Comparison of ENCODE assay signal across 31 cellular contexts in the genomic region with DNA sequence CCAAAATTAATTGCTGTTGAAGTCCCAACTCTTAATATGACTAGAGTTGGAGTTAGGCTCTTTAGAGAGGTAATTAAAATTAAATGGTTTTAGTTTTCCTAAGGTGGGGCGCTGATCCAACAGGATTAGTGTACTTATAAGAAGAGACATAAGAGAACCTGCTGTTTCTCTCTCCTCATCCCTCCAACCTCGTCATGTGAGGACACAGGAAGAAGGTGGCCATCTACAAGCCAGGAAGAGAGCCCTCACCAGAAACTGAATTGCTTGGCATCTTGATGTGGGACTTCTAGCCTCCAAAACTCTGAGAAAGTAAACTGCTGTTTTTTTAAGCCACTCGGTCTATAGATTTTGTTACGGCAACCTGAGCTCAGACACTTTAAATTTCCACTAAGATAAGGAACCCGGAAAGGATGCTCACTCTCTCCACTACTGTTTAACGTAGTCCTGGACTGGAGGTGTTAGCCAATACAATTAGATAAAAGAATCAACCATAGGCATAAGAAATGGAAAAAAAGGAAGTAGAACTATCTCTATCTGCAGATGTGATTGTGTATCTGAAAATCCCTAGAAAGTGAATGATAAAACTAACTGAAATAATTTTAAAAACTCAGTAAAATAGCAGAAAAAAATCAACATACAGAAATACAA. TPM values are rescaled to one million over a fixed set of nuclear protein-coding genes. Genes with fewer than 3 reads are reported as not detected.
DNase-seq lines count a peak whose midpoint lies in the region; ATAC-seq and TF ChIP-seq lines count a peak whose summit lies in the region.
"Had no signal": no experiment of that assay in that cellular context is flagged by ENCODE, and none has a peak within 500 bp of the region (broad histone marks: within the 10 kb centered on the region; RNA-seq: fewer than 3 reads in every experiment).

No MANE protein-coding gene starts in this region.

- DNase-seq in MCF 10A (ENCODE audit: unreplicated experiment) = no peak
- DNase-seq in breast epithelium (ENCODE audit: low spot score in 2 of 2) = no peak
- no peak for DNase-seq in RWPE2 (ENCODE audit: low spot score)
- DNase-seq in endodermal cell = no peak
- no peak for DNase-seq in anterior cingulate cortex (lab: John Stamatoyannopoulos, UW)
- no peak for DNase-seq in NCI-H2029 (lab: John Stamatoyannopoulos, UW)
- no peak for DNase-seq in kidney glomerular epithelial cell (lab: John Stamatoyannopoulos, UW)
- no peak for DNase-seq in activated CD4-positive, alpha-beta T cell treated with anti-CD3 and anti-CD28 coated beads for 1 hour
- DNase-seq: 8988T; activated CD4-positive, alpha-beta T cell treated with anti-CD3 and anti-CD28 coated beads for 36 hours; activated CD8-positive, alpha-beta memory T cell treated with anti-CD3 and anti-CD28 coated beads, Interleukin-2, amount 50 U/mL, for 48 hours; activated CD8-positive, alpha-beta T cell treated with anti-CD3 and anti-CD28 coated beads for 36 hours; activated naive CD4-positive, alpha-beta T cell treated with anti-CD3 and anti-CD28 coated beads, Interleukin-2, amount 10 ng/mL, durations not matched to agents 7 days and 5 days; adrenal gland; AML-193; CD4-positive, CD25-positive, alpha-beta regulatory T cell; cerebellar nuclear complex; dorsolateral prefrontal cortex; Karpas-422; NCI-H1436; NCI-H2081 treated with DMSO at 0.1 percent for 48 hours; NCI-H226; NCI-H69; RPMI8226; stimulated activated CD4-positive, alpha-beta T cell treated with anti-CD3 and anti-CD28 coated beads, Interleukin-4, amount 100 ng/mL, for 4 hours had no signal

- POLR2A ChIA-PET in MCF 10A (lab: Yijun Ruan, JAX) = interaction anchor here (0.7 to 1.4 kb wide), 5 partner anchors 11 to 27 kb away, joined by 3 to 6 read pairs (median 4); partner anchors contain the start of gene DCBLD2

- H3K4me1 Mint-ChIP-seq in MCF 10A (ENCODE audit: insufficient read depth, unreplicated experiment) (peaks cover 27% of the 10 kb centered on the region), endodermal cell (peaks cover 35% of the 10 kb centered on the region)
- H3K4me1 Mint-ChIP-seq: activated naive CD4-positive, alpha-beta T cell treated with anti-CD3 and anti-CD28 coated beads, Interleukin-2, amount 10 ng/mL, durations not matched to agents 7 days and 5 days; brain; nephron had no signal

- H3K4me1 ChIP-seq in breast epithelium (no peaks in the 10 kb centered on the region), RWPE2 (ENCODE audit: insufficient read depth, poor library complexity, severe bottlenecking) (peaks cover 10% of the 10 kb centered on the region), endodermal cell (ENCODE audit: control insufficient read depth, insufficient read depth, low read length) (peaks cover 3% of the 10 kb centered on the region)
- H3K4me1 ChIP-seq: adrenal gland, gastroesophageal sphincter, tibial nerve had no signal

- peaks cover 16% of the 10 kb centered on the region for H3K9me3 Mint-ChIP-seq in MCF 10A (ENCODE audit: unreplicated experiment)
- H3K9me3 Mint-ChIP-seq in endodermal cell = peaks cover 3% of the 10 kb centered on the region
- H3K9me3 Mint-ChIP-seq: activated CD8-positive, alpha-beta T cell treated with anti-CD3 and anti-CD28 coated beads for 36 hours; activated naive CD4-positive, alpha-beta T cell treated with anti-CD3 and anti-CD28 coated beads, Interleukin-2, amount 10 ng/mL, durations not matched to agents 7 days and 5 days; T-helper 1 cell treated with Interleukin-12 subunit alpha and Interleukin-12 subunit beta and Interleukin-4 antibody, amounts not matched to agents 30 μg/mL and 1 μg/mL, for 36 hours had no signal

- no peaks in the 10 kb centered on the region for H3K36me3 ChIP-seq in breast epithelium
- peaks cover 97% of the 10 kb centered on the region for H3K36me3 ChIP-seq in RWPE2 (ENCODE audit: low read depth)
- peaks cover 30% of the 10 kb centered on the region for H3K36me3 ChIP-seq in endodermal cell (ENCODE audit: control insufficient read depth, insufficient read depth, low read length)
- H3K36me3 ChIP-seq: adrenal gland had no signal

- no peak overlapping the region for H3K4me3 Mint-ChIP-seq in MCF 10A (ENCODE audit: unreplicated experiment)
- H3K4me3 Mint-ChIP-seq in endodermal cell = peak overlapping the region; percentile 21
- H3K4me3 Mint-ChIP-seq: activated CD4-positive, alpha-beta T cell treated with anti-CD3 and anti-CD28 coated beads for 36 hours; activated CD8-positive, alpha-beta T cell treated with anti-CD3 and anti-CD28 coated beads for 36 hours; activated naive CD4-positive, alpha-beta T cell treated with anti-CD3 and anti-CD28 coated beads, Interleukin-2, amount 10 ng/mL, durations not matched to agents 7 days and 5 days; brain; CD4-positive, CD25-positive, alpha-beta regulatory T cell; nephron; T-helper 1 cell treated with Interleukin-12 subunit alpha and Interleukin-12 subunit beta and Interleukin-4 antibody, amounts not matched to agents 30 μg/mL and 1 μg/mL, for 36 hours had no signal

- H3K27me3 Mint-ChIP-seq in MCF 10A (ENCODE audit: insufficient read depth, unreplicated experiment) (no peaks in the 10 kb centered on the region), endodermal cell (ENCODE audit: insufficient read depth) (no peaks in the 10 kb centered on the region)
- H3K27me3 Mint-ChIP-seq: activated CD4-positive, alpha-beta T cell treated with anti-CD3 and anti-CD28 coated beads for 36 hours; activated CD8-positive, alpha-beta T cell treated with anti-CD3 and anti-CD28 coated beads for 36 hours; activated naive CD4-positive, alpha-beta T cell treated with anti-CD3 and anti-CD28 coated beads, Interleukin-2, amount 10 ng/mL, durations not matched to agents 7 days and 5 days; brain had no signal

- no peak for ATAC-seq in RWPE2 (ENCODE audit: low read depth)
- ATAC-seq: activated CD4-positive, alpha-beta T cell treated with anti-CD3 and anti-CD28 coated beads for 36 hours; activated CD8-positive, alpha-beta T cell treated with anti-CD3 and anti-CD28 coated beads for 36 hours; gastroesophageal sphincter had no signal

- no peak for TF ChIP-seq POLR2A in breast epithelium (IDR thresholded peaks at IDR 0.05)

- CTCF ChIA-PET in MCF 10A (lab: Yijun Ruan, JAX) = no interaction called here

- 77 to 85% methylated on average over 2 to 5 of the region's 6 CpGs for WGBS in endodermal cell (ENCODE audit: insufficient coverage in 1 of 2, insufficient read length in 1 of 2), 2 experiments

- peak overlapping the region; percentile 22 for H3K27ac Mint-ChIP-seq in MCF 10A (ENCODE audit: low read depth, unreplicated experiment)
- peak overlapping the region; percentile 13 for H3K27ac Mint-ChIP-seq in endodermal cell
- H3K27ac Mint-ChIP-seq: activated CD4-positive, alpha-beta T cell treated with anti-CD3 and anti-CD28 coated beads for 36 hours; activated CD8-positive, alpha-beta T cell treated with anti-CD3 and anti-CD28 coated beads for 36 hours; activated naive CD4-positive, alpha-beta T cell treated with anti-CD3 and anti-CD28 coated beads, Interleukin-2, amount 10 ng/mL, durations not matched to agents 7 days and 5 days; brain; CD4-positive, CD25-positive, alpha-beta regulatory T cell; nephron; T-helper 1 cell treated with Interleukin-12 subunit alpha and Interleukin-12 subunit beta and Interleukin-4 antibody, amounts not matched to agents 30 μg/mL and 1 μg/mL, for 36 hours had no signal

- no peak overlapping the region for H3K9ac ChIP-seq in endodermal cell (ENCODE audit: extremely low read depth, low read length, poor library complexity, severe bottlenecking)

- intact Hi-C loops in MCF 10A (cut with micrococcal nuclease) (no loop called here), breast epithelium (cut with DNase I; ENCODE audit: low total_unique reads) (no loop called here)

- H3K27ac ChIP-seq in breast epithelium (no peak overlapping the region), RWPE2 (ENCODE audit: poor library complexity, severe bottlenecking) (peak overlapping the region; percentile 13), endodermal cell (ENCODE audit: low read depth, low read length) (no peak overlapping the region)
- H3K27ac ChIP-seq: adrenal gland, dorsolateral prefrontal cortex, gastroesophageal sphincter, tibial nerve had no signal

- H3K4me3 ChIP-seq in breast epithelium (no peak overlapping the region), RWPE2 (ENCODE audit: severe bottlenecking) (no peak overlapping the region), endodermal cell (ENCODE audit: low read length) (no peak overlapping the region)
- H3K4me3 ChIP-seq: adrenal gland, dorsolateral prefrontal cortex, gastroesophageal sphincter, lung, tibial nerve had no signal

- H3K27me3 ChIP-seq in breast epithelium (no peaks in the 10 kb centered on the region), RWPE2 (ENCODE audit: insufficient read depth, poor library complexity, severe bottlenecking) (no peaks in the 10 kb centered on the region), endodermal cell (ENCODE audit: control insufficient read depth, insufficient read depth, low read length, poor library complexity, severe bottlenecking) (no peaks in the 10 kb centered on the region)
- H3K27me3 ChIP-seq: adrenal gland, dorsolateral prefrontal cortex, gastroesophageal sphincter, tibial nerve had no signal

- BruUV-seq in MCF 10A (replicated peaks; lab: Mats Ljungman, UMichigan) = no TSS peak

- no peaks in the 10 kb centered on the region for H3K9me3 ChIP-seq in breast epithelium
- no peaks in the 10 kb centered on the region for H3K9me3 ChIP-seq in RWPE2 (ENCODE audit: severe bottlenecking)
- H3K9me3 ChIP-seq in endodermal cell (ENCODE audit: control insufficient read depth, low read length) = peaks cover 12% of the 10 kb centered on the region
- H3K9me3 ChIP-seq: adrenal gland, gastroesophageal sphincter, tibial nerve had no signal

- TF ChIP-seq CTCF in MCF 10A (IDR thresholded peaks at IDR 0.05; ENCODE audit: unreplicated experiment) (no peak), breast epithelium (IDR thresholded peaks at IDR 0.05) (no peak), RWPE2 (IDR thresholded peaks at IDR 0.05; ENCODE audit: poor library complexity, severe bottlenecking) (no peak), endodermal cell (conservative IDR thresholded peaks at IDR 0.05) (no peak)

- peaks cover 7% of the 10 kb centered on the region for H3K36me3 Mint-ChIP-seq in MCF 10A (ENCODE audit: insufficient read depth, unreplicated experiment)
- peaks cover 42% of the 10 kb centered on the region for H3K36me3 Mint-ChIP-seq in endodermal cell (ENCODE audit: low read depth)
- H3K36me3 Mint-ChIP-seq: activated naive CD4-positive, alpha-beta T cell treated with anti-CD3 and anti-CD28 coated beads, Interleukin-2, amount 10 ng/mL, durations not matched to agents 7 days and 5 days; CD4-positive, CD25-positive, alpha-beta regulatory T cell had no signal

RNA-seq across cellular contexts. Expression of gene DCBLD2, which starts 26.8 kb away (rescaled TPM):
- total RNA-seq in MCF 10A (2022) = 161 and 206 TPM in 2 replicates
- 10 to 100 TPM; 27.2 to 46.7 (median 29.6) TPM for total RNA-seq in breast epithelium
- total RNA-seq in endodermal cell = 10 to 100 TPM; 70.7 to 80.9 TPM
- polyA plus RNA-seq in endodermal cell (2013, experiment 1 of 2) = 53.9 TPM
- 54.9 TPM for polyA plus RNA-seq in endodermal cell (2013, experiment 2 of 2)
